In the genomic region with DNA sequence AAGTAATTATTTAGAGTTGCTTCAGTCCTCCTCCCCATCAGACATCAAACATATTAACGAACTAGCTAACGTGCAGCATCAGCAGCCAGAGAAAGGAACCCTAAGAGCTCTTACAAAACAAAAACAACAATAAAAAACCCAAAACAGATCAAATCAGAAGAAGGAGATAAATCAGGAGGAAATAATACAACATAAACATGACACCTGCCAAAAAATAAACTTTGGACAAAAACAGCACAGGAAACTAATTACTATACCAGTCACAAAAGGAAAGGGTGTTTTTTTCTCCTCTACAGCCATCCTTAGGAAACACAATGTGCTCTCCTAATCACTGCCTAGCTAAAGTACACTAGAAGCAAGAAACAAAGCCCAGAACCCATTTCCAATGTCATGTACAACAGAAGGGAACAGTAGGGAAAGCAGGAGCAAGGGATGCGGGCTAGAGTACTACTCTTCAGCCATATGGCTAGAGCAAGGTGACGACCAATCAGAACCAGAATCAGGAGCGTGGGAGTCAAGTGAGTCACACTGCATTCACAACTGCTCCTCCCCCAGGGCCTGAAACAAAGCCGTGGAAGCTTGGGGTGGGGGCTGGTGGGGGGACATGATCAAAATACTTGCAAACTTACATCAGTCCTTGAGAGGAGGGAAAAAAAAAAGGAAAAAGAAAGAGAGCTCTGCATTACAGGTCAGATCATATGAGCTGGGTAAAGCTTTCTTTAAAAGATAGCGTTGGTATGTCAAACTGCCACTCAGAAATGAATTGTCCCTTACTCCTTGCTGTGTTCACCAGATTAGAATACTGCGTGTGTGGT, we compare ENCODE assay signal across 7 cellular contexts.
DNase-seq lines count a peak whose midpoint lies in the region; ATAC-seq and TF ChIP-seq lines count a peak whose summit lies in the region.

No MANE protein-coding gene starts in this region.

- TF ChIP-seq CTCF in HFF-Myc (IDR thresholded peaks at IDR 0.05; ENCODE audit: low read depth, low read length, missing control alignments) = no peak
- TF ChIP-seq CTCF in omental fat pad (IDR thresholded peaks at IDR 0.05) = no peak

- H3K4me3 ChIP-seq in HFF-Myc (replicated peaks; ENCODE audit: low read depth, low read length) = no peak overlapping the region

- ATAC-seq in SK-N-SH treated with all-trans-retinoic acid at 6 μM for 48 hours (peak; percentile 97), GM18909 (IDR thresholded peaks at IDR 0.05; ENCODE audit: poor library complexity, unreplicated experiment) (no peak), omental fat pad (ENCODE audit: low FRiP score) (no peak)

- peak; percentile 90 for DNase-seq in HFF-Myc (ENCODE audit: extremely low read depth, low read depth)
- peak; percentile 74 for DNase-seq in fibroblast of peridontal ligament (ENCODE audit: extremely low read depth)
- peak; percentile 19 for DNase-seq in pulmonary artery endothelial cell (ENCODE audit: low read depth, low spot score)
- no peak for DNase-seq in HuH-7 (ENCODE audit: low spot score)
- no peak for DNase-seq in omental fat pad (ENCODE audit: low spot score)

TF ChIP-seq in SK-N-SH treated with all-trans-retinoic acid at 6 μM for 48 hours, 23 proteins besides CTCF, POLR2A, EP300 and RAD21:
- no peak for TF ChIP-seq ZNF70 (CRISPR knock-in tag; IDR thresholded peaks at IDR 0.05)
- TF ChIP-seq, protein P1, sequence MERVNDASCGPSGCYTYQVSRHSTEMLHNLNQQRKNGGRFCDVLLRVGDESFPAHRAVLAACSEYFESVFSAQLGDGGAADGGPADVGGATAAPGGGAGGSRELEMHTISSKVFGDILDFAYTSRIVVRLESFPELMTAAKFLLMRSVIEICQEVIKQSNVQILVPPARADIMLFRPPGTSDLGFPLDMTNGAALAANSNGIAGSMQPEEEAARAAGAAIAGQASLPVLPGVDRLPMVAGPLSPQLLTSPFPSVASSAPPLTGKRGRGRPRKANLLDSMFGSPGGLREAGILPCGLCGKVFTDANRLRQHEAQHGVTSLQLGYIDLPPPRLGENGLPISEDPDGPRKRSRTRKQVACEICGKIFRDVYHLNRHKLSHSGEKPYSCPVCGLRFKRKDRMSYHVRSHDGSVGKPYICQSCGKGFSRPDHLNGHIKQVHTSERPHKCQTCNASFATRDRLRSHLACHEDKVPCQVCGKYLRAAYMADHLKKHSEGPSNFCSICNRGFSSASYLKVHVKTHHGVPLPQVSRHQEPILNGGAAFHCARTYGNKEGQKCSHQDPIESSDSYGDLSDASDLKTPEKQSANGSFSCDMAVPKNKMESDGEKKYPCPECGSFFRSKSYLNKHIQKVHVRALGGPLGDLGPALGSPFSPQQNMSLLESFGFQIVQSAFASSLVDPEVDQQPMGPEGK (CRISPR knock-in tag; IDR thresholded peaks at IDR 0.05; ENCODE audit: borderline replicate concordance) = peak; percentile 93; the same call in 1 of the 2 replicates
TF ChIP-seq in SK-N-SH treated with all-trans-retinoic acid at 6 μM for 48 hours: peak in this region for 1.

Comparison
In these comparisons a context has a peak if more than half of its experiments do, and no peak if none do; other contexts are left out.
1. DNase-seq: peak in HFF-Myc (single experiment), fibroblast of peridontal ligament (single experiment) and pulmonary artery endothelial cell (single experiment); none in HuH-7 (single experiment) and omental fat pad (single experiment).